Comparison of ENCODE assay signal across 9 cellular contexts in the genomic region with DNA sequence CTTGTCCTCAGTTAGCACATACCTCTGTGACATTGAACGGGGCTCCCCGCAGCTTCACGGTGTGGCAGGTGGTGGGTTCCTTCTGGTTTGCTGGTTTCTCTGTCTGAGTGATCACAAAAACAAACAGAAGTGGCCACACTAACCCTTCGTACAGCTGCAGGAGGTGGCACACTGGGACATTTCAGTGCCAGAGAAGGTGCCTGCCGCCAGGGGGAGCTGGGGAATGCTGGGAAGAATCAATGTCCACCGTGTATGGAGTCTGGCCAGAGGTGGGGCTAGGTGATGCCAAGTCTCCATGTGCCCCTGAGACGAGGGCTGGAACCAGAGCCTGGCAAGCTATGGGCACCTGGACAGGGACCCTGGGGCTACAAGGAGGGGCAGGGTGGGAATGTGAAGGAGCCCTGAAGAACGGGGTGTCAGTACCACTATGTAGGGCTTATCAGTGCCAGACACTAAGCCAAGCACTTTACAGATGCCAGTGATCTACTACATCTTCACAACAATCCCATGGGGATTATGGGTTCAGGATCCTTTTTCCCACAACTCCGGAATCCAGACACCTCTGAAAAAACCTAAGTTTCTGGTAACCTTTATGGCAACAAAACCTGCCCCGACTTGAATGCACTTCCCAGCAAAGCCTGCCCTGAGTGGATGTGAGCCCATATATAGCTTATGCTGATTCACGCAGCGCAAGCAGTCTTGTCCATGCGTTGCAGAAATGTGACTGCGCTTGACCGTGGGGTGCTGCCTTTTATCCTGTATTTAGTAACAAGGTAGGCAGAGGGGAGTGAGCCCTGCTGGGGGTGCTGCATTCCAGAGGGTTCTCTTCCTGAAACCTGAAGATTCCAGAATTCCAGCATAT. TPM values are rescaled to one million over a fixed set of nuclear protein-coding genes. Genes with fewer than 3 reads are reported as not detected.
DNase-seq lines count a peak whose midpoint lies in the region; ATAC-seq, FAIRE-seq and TF ChIP-seq lines count a peak whose summit lies in the region.
"Had no signal": no experiment of that assay in that cellular context is flagged by ENCODE, and none has a peak within 500 bp of the region (broad histone marks: within the 10 kb centered on the region; RNA-seq: fewer than 3 reads in every experiment).

No MANE protein-coding gene starts in this region.

- H3K4me1 ChIP-seq in right atrium auricular region (no peaks in the 10 kb centered on the region), OCI-LY7 (ENCODE audit: insufficient read depth, low read length, poor library complexity, severe bottlenecking) (no peaks in the 10 kb centered on the region), endothelial cell of umbilical vein (ENCODE audit: control insufficient read depth, extremely low read depth, insufficient read depth, low read length) (no peaks in the 10 kb centered on the region), upper lobe of right lung (no peaks in the 10 kb centered on the region)

- H3K9me1 ChIP-seq in endothelial cell of umbilical vein (replicated peaks; ENCODE audit: control insufficient read depth, extremely low read depth, insufficient read depth, low read length): no peaks in the 10 kb centered on the region

- peak; percentile 17 for ATAC-seq in left ventricle myocardium superior
- no peak for ATAC-seq in upper lobe of right lung
- no peak for ATAC-seq in HG03342 (IDR thresholded peaks at IDR 0.05; ENCODE audit: unreplicated experiment)
- no peak for ATAC-seq in GM18517 (IDR thresholded peaks at IDR 0.05; ENCODE audit: unreplicated experiment)

- intact Hi-C loops in left ventricle myocardium superior (cut with micrococcal nuclease): no loop called here
- intact Hi-C loops in OCI-LY7 (cut with micrococcal nuclease; ENCODE audit: unreplicated experiment): no loop called here
- intact Hi-C loops in endothelial cell of umbilical vein (cut with micrococcal nuclease): no loop called here
- intact Hi-C loops in upper lobe of right lung (cut with DNase I): no loop called here

- BruUV-seq in OCI-LY7 (replicated peaks; lab: Mats Ljungman, UMichigan) (no TSS peak), endothelial cell of umbilical vein (replicated peaks; lab: Mats Ljungman, UMichigan) (no TSS peak)

- CTCF ChIA-PET in OCI-LY7 (lab: Charles Lee; ENCODE audit: unreplicated experiment) (interaction anchor here (1.3 kb wide), 1 partner anchor 11 kb away, joined by 4 read pairs; no protein-coding TSS in a partner anchor), endothelial cell of umbilical vein (lab: Charles Lee) (interaction anchor here (1.0 to 1.1 kb wide), 3 partner anchors 11 to 553 kb away, joined by 3 to 6 read pairs (median 3); no protein-coding TSS in a partner anchor)

- H3K9me3 ChIP-seq in right atrium auricular region (no peaks in the 10 kb centered on the region), OCI-LY7 (ENCODE audit: low read length) (no peaks in the 10 kb centered on the region), endothelial cell of umbilical vein (replicated peaks; ENCODE audit: control insufficient read depth, insufficient read depth, low read length) (no peaks in the 10 kb centered on the region), upper lobe of right lung (no peaks in the 10 kb centered on the region)

- no peaks in the 10 kb centered on the region for H4K20me1 ChIP-seq in OCI-LY7 (ENCODE audit: insufficient read depth, low read length)
- no peaks in the 10 kb centered on the region for H4K20me1 ChIP-seq in endothelial cell of umbilical vein (replicated peaks; ENCODE audit: control insufficient read depth, extremely low read depth, insufficient read depth, low read length)

- POLR2A ChIA-PET in OCI-LY7 (lab: Charles Lee): no interaction called here
- POLR2A ChIA-PET in endothelial cell of umbilical vein (lab: Charles Lee): no interaction called here

- no peak for TF ChIP-seq POLR2A in endothelial cell of umbilical vein (IDR thresholded peaks at IDR 0.05; ENCODE audit: low read depth, low read length)

- H3K9ac ChIP-seq in endothelial cell of umbilical vein (replicated peaks; ENCODE audit: extremely low read depth, insufficient read depth, low read length): no peak overlapping the region

- H3K79me2 ChIP-seq in OCI-LY7 (ENCODE audit: insufficient read depth, low read depth, low read length) (no peaks in the 10 kb centered on the region), endothelial cell of umbilical vein (ENCODE audit: control insufficient read depth, insufficient read depth, low read length) (no peaks in the 10 kb centered on the region)

- FAIRE-seq in endothelial cell of umbilical vein (lab: Jason Lieb, UNC): peak; percentile 4

- H3K36me3 ChIP-seq in right atrium auricular region: peaks cover 74% of the 10 kb centered on the region
- H3K36me3 ChIP-seq in OCI-LY7 (ENCODE audit: insufficient read depth, low read length): peaks cover 68% of the 10 kb centered on the region
- H3K36me3 ChIP-seq in endothelial cell of umbilical vein (ENCODE audit: control insufficient read depth in 2 of 2, extremely low read depth in 1 of 2, insufficient read depth in 2 of 2, low read length in 2 of 2): peaks cover 3 to 32% of the 10 kb centered on the region in 2 experiments
- peaks cover 88% of the 10 kb centered on the region for H3K36me3 ChIP-seq in upper lobe of right lung

- H3K4me3 ChIP-seq in right atrium auricular region: no peak overlapping the region
- H3K4me3 ChIP-seq in OCI-LY7 (ENCODE audit: low read depth, low read length, poor library complexity, severe bottlenecking): no peak overlapping the region
- no peak overlapping the region for H3K4me3 ChIP-seq in endothelial cell of umbilical vein (replicated peaks in 1 of 3; ENCODE audit: insufficient read depth in 1 of 3, low read depth in 1 of 3, low read length in 3 of 3)
- H3K4me3 ChIP-seq in upper lobe of right lung: no peak overlapping the region

- DNase-seq in left ventricle myocardium superior (no peak), right atrium auricular region (ENCODE audit: low spot score) (no peak), OCI-LY7 (ENCODE audit: low spot score) (peak; percentile 7), endothelial cell of umbilical vein (ENCODE audit: low read depth, low spot score) (peak; percentile 20), upper lobe of right lung (no peak), NCI-H2081 treated with DMSO at 0.1 percent for 48 hours (lab: John Stamatoyannopoulos, UW) (no peak)
- DNase-seq: activated CD4-positive, alpha-beta T cell treated with anti-CD3 and anti-CD28 coated beads for 1 hour had no signal

- H3K27ac ChIP-seq in right atrium auricular region: no peak overlapping the region
- H3K27ac ChIP-seq in OCI-LY7 (ENCODE audit: low read depth, low read length, poor library complexity, severe bottlenecking): no peak overlapping the region
- no peak overlapping the region for H3K27ac ChIP-seq in endothelial cell of umbilical vein (ENCODE audit: insufficient read depth, low read depth, low read length)
- no peak overlapping the region for H3K27ac ChIP-seq in upper lobe of right lung

- H3K9me2 ChIP-seq in OCI-LY7 (ENCODE audit: insufficient read depth, low read length): no peaks in the 10 kb centered on the region

- dilution Hi-C loops in endothelial cell of umbilical vein (cut with MboI; ENCODE audit: extremely low pct_ligation_motif_present, low sequenced_read_pairs): no loop called here

- TF ChIP-seq CTCF in right atrium auricular region (IDR thresholded peaks at IDR 0.05) (peak in 1 of 2 donors; percentile 19), OCI-LY7 (conservative IDR thresholded peaks at IDR 0.05; ENCODE audit: low read length) (peak; percentile 63), endothelial cell of umbilical vein (IDR thresholded peaks at IDR 0.05; ENCODE audit: extremely low read depth in 1 of 2, insufficient read depth in 1 of 2, low read depth in 1 of 2, low read length in 2 of 2) (peak; percentile 53 to 70), upper lobe of right lung (IDR thresholded peaks at IDR 0.05) (peak; percentile 17)

- H3K27me3 ChIP-seq in right atrium auricular region: no peaks in the 10 kb centered on the region
- H3K27me3 ChIP-seq in endothelial cell of umbilical vein (ENCODE audit: control insufficient read depth in 2 of 2, insufficient read depth in 2 of 2, low read length in 2 of 2): no peaks in the 10 kb centered on the region
- no peaks in the 10 kb centered on the region for H3K27me3 ChIP-seq in upper lobe of right lung

- H3K4me2 ChIP-seq in OCI-LY7 (ENCODE audit: low read length) (no peak overlapping the region), endothelial cell of umbilical vein (ENCODE audit: insufficient read depth, low read length) (no peak overlapping the region)

- H2AFZ ChIP-seq in OCI-LY7 (ENCODE audit: low read length) (no peak overlapping the region), endothelial cell of umbilical vein (ENCODE audit: low read depth, low read length) (no peak overlapping the region)

TF ChIP-seq in endothelial cell of umbilical vein, 7 proteins besides CTCF, POLR2A, EP300 and RAD21:
- TF ChIP-seq, protein P1, sequence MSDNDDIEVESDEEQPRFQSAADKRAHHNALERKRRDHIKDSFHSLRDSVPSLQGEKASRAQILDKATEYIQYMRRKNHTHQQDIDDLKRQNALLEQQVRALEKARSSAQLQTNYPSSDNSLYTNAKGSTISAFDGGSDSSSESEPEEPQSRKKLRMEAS (IDR thresholded peaks at IDR 0.05; ENCODE audit: insufficient read depth, insufficient read length): no peak
- no peak for TF ChIP-seq POLR2AphosphoS5 (IDR thresholded peaks at IDR 0.05; ENCODE audit: insufficient read depth, low read depth, low read length)
- TF ChIP-seq GATA2 (IDR thresholded peaks at IDR 0.05; ENCODE audit: insufficient read depth, insufficient read length, low read depth, low read length): no peak
- TF ChIP-seq EZH2 (IDR thresholded peaks at IDR 0.05; ENCODE audit: borderline replicate concordance, low read depth, low read length, severe bottlenecking): no peak
- no peak for TF ChIP-seq FOS (IDR thresholded peaks at IDR 0.05; ENCODE audit: borderline replicate concordance, insufficient read depth, low read length)
- no peak for TF ChIP-seq MYC (IDR thresholded peaks at IDR 0.05; ENCODE audit: low read depth, low read length)
- TF ChIP-seq JUN (IDR thresholded peaks at IDR 0.05; ENCODE audit: borderline replicate concordance, insufficient read depth, insufficient read length, low read depth): no peak

RNA-seq across cellular contexts. Expression of gene RBM19, which starts 10.8 kb away (rescaled TPM):
- total RNA-seq in left ventricle myocardium superior (19.8 TPM), right atrium auricular region (10 to 100 TPM; 15.3 to 15.6 TPM), OCI-LY7 (2022) (37.7 and 46.2 TPM in 2 replicates), endothelial cell of umbilical vein (34.0 and 34.4 TPM in 2 replicates), upper lobe of right lung (36.4 TPM)
- 30.8 and 37.8 TPM in 2 replicates for total RNA-seq in OCI-LY7 (2014; rRNA removed; shearing (Covaris generic))
- polyA plus RNA-seq in endothelial cell of umbilical vein: 13.2 and 15.2 TPM in 2 replicates
- polyA plus RNA-seq in endothelial cell of umbilical vein (2011; cell fraction: cytosol; rRNA removed): 13.0 and 13.2 TPM in 2 replicates
- 53.5 and 55.4 TPM in 2 replicates for polyA plus RNA-seq in endothelial cell of umbilical vein (2011; cell fraction: nucleus; rRNA removed)
- 23.1 and 23.7 TPM in 2 replicates for polyA plus RNA-seq in endothelial cell of umbilical vein (2012)
- 20.0 and 21.5 TPM in 2 replicates for polyA minus RNA-seq in endothelial cell of umbilical vein
- polyA minus RNA-seq in endothelial cell of umbilical vein (2011; cell fraction: cytosol; rRNA and poly(A)+ RNA removed): 7.4 TPM
- polyA minus RNA-seq in endothelial cell of umbilical vein (2011; cell fraction: nucleus; rRNA and poly(A)+ RNA removed): 19.7 and 25.0 TPM in 2 replicates

Comparison
In these comparisons a context has a peak if more than half of its experiments do, and no peak if none do; other contexts are left out.
1. DNase-seq: peak in OCI-LY7 (single experiment) and endothelial cell of umbilical vein (single experiment); none in left ventricle myocardium superior (single experiment), right atrium auricular region (single experiment), upper lobe of right lung (single experiment) and NCI-H2081 treated with DMSO at 0.1 percent for 48 hours (single experiment).